Comparison of ENCODE assay signal across 8 cellular contexts in genomic region chr4:71186566-71187398, GRCh38.
DNase-seq lines count a peak whose midpoint lies in the region; ATAC-seq and TF ChIP-seq lines count a peak whose summit lies in the region.

No MANE protein-coding gene starts in this region.

- peak overlapping the region; percentile 89 for H3K4me3 Mint-ChIP-seq in natural killer cell treated with Interleukin-12 subunit alpha and Interleukin-12 subunit beta and Interleukin-15 and Interleukin-18, amount 100 ng/mL, for 72 hours

- peak overlapping the region; percentile 71 to 89 (median 80) for H3K27ac ChIP-seq in upper lobe of left lung

- H3K27me3 Mint-ChIP-seq in natural killer cell treated with Interleukin-12 subunit alpha and Interleukin-12 subunit beta and Interleukin-15 and Interleukin-18, amount 100 ng/mL, for 72 hours, result no peaks in the 10 kb centered on the region

- H3K36me3 ChIP-seq in upper lobe of left lung, result no peaks in the 10 kb centered on the region

- WGBS in upper lobe of left lung, 2 donors, result 1% methylated on average over 22 to 46 of the region's 105 CpGs

- DNase-seq in COLO668 (lab: John Stamatoyannopoulos, UW; ENCODE audit: unreplicated experiment) (peak; percentile 76), GM20000 (ENCODE audit: low spot score) (peak; percentile 59), NCI-H2171 (lab: John Stamatoyannopoulos, UW) (peak; percentile 11), foreskin melanocyte (peak; percentile 27), upper lobe of left lung (peak; percentile 71 to 93)
- peak; percentile 66 for DNase-seq in activated effector memory CD4-positive, alpha-beta T cell treated with anti-CD3 and anti-CD28 coated beads, Interleukin-2, amount 50 U/mL, for 16 hours
- peak; percentile 78 for DNase-seq in natural killer cell treated with Interleukin-12 subunit alpha and Interleukin-12 subunit beta and Interleukin-15 and Interleukin-18, amount 100 ng/mL, for 72 hours (ENCODE audit: low spot score)

- TF ChIP-seq CTCF in GM20000 (IDR thresholded peaks at IDR 0.05; ENCODE audit: extremely low read depth, missing control alignments), result no peak
- peak in 1 of 6 experiments; percentile 36 for TF ChIP-seq CTCF in upper lobe of left lung (IDR thresholded peaks at IDR 0.05)

- no peak for TF ChIP-seq EP300 in upper lobe of left lung (IDR thresholded peaks at IDR 0.05)

- H3K4me1 ChIP-seq in upper lobe of left lung, result peaks cover 3 to 17% (median 13%) of the 10 kb centered on the region in 4 donors

- H3K27ac Mint-ChIP-seq in natural killer cell treated with Interleukin-12 subunit alpha and Interleukin-12 subunit beta and Interleukin-15 and Interleukin-18, amount 100 ng/mL, for 72 hours, result peak overlapping the region; percentile 54 to 68

- peak overlapping the region; percentile 59 to 75 (median 74) for H3K4me3 ChIP-seq in upper lobe of left lung

- peaks cover 0 to 6% (median 0%) of the 10 kb centered on the region in 4 donors for H3K27me3 ChIP-seq in upper lobe of left lung

- TF ChIP-seq POLR2A in upper lobe of left lung (IDR thresholded peaks at IDR 0.05), result peak in 2 of 4 donors; percentile 76 to 79

- peaks cover 39 to 42% of the 10 kb centered on the region in 2 donors for H3K4me1 Mint-ChIP-seq in natural killer cell treated with Interleukin-12 subunit alpha and Interleukin-12 subunit beta and Interleukin-15 and Interleukin-18, amount 100 ng/mL, for 72 hours (ENCODE audit: low read depth in 2 of 2)

- H3K9me3 ChIP-seq in upper lobe of left lung, result no peaks in the 10 kb centered on the region

- ATAC-seq in natural killer cell treated with Interleukin-12 subunit alpha and Interleukin-12 subunit beta and Interleukin-15 and Interleukin-18, amount 100 ng/mL, for 72 hours, result peak; percentile 92 to 94
- peak; percentile 88 to 93 for ATAC-seq in upper lobe of left lung (ENCODE audit: low FRiP score in 2 of 2)
- ATAC-seq in HG02588 (IDR thresholded peaks at IDR 0.05; ENCODE audit: unreplicated experiment), result no peak

- H3K9me3 Mint-ChIP-seq in natural killer cell treated with Interleukin-12 subunit alpha and Interleukin-12 subunit beta and Interleukin-15 and Interleukin-18, amount 100 ng/mL, for 72 hours, result no peaks in the 10 kb centered on the region

- no peaks in the 10 kb centered on the region for H3K36me3 Mint-ChIP-seq in natural killer cell treated with Interleukin-12 subunit alpha and Interleukin-12 subunit beta and Interleukin-15 and Interleukin-18, amount 100 ng/mL, for 72 hours

Comparison
In these comparisons a context has a peak if more than half of its experiments do, and no peak if none do; other contexts are left out.
1. DNase-seq: peak in every context shown above with its lines; median percentile 82 in upper lobe of left lung; 78 in natural killer cell treated with Interleukin-12 subunit alpha and Interleukin-12 subunit beta and Interleukin-15 and Interleukin-18, amount 100 ng/mL, for 72 hours; 76 in COLO668; 66 in activated effector memory CD4-positive, alpha-beta T cell treated with anti-CD3 and anti-CD28 coated beads, Interleukin-2, amount 50 U/mL, for 16 hours; 59 in GM20000; 27 in foreskin melanocyte; 11 in NCI-H2171.